Comparison of ENCODE assay signal across 8 cellular contexts in genomic region chr20:22684072-22684762, GRCh38.
DNase-seq lines count a peak whose midpoint lies in the region; ATAC-seq and TF ChIP-seq lines count a peak whose summit lies in the region.

No MANE protein-coding gene starts in this region.

- H3K9me3 ChIP-seq in HCT116 (ENCODE audit: control insufficient read depth in 1 of 2, insufficient read depth in 1 of 2, low read depth in 1 of 2, low read length in 2 of 2) (no peaks in the 10 kb centered on the region; a peak in 1 of 4 replicates), esophagus squamous epithelium (no peaks in the 10 kb centered on the region), aorta (ENCODE audit: control insufficient read depth, low read length) (no peaks in the 10 kb centered on the region)

- H3K27me3 ChIP-seq in HCT116 (ENCODE audit: insufficient read depth, low read length): no peaks in the 10 kb centered on the region; the same call in 1 of the 2 replicates
- H3K27me3 ChIP-seq in esophagus squamous epithelium: peaks cover 0 to 29% (median 0%) of the 10 kb centered on the region in 4 donors
- H3K27me3 ChIP-seq in aorta (ENCODE audit: control insufficient read depth in 1 of 2, insufficient read depth in 2 of 2, low read length in 1 of 2): no peaks in the 10 kb centered on the region

- peak overlapping the region; percentile 22; the same call in 1 of the 2 replicates for H3K4me2 ChIP-seq in HCT116 (ENCODE audit: low read length)

- CTCF ChIA-PET in HCT116 (lab: Charles Lee): interaction anchor here (0.8 to 6.7 kb wide), 6 partner anchors 98 to 965 kb away, joined by 3 to 79 read pairs (median 6); no protein-coding TSS in a partner anchor

- WGBS in esophagus squamous epithelium, 2 donors: 24 to 39% methylated on average over 10 to 12 of the region's 12 CpGs
- 37 to 40% methylated on average over 12 of the region's 12 CpGs for WGBS in aorta, 2 donors

- no peaks in the 10 kb centered on the region for H3K9me2 ChIP-seq in HCT116 (ENCODE audit: insufficient read depth)

- no peak overlapping the region for H3K27ac ChIP-seq in 22Rv1
- no peak overlapping the region for H3K27ac ChIP-seq in HCT116 (ENCODE audit: low read depth, low read length)
- no peak overlapping the region for H3K27ac ChIP-seq in esophagus squamous epithelium
- H3K27ac ChIP-seq in aorta (ENCODE audit: low read depth in 1 of 2, low read length in 2 of 2): no peak overlapping the region

- no TSS peak for BruUV-seq in HCT116 (replicated peaks; lab: Mats Ljungman, UMichigan)

- TF ChIP-seq CTCF in 22Rv1 (IDR thresholded peaks at IDR 0.05) (peak; percentile 82), HCT116 (IDR thresholded peaks at IDR 0.05 in 2 of 3, conservative IDR thresholded peaks at IDR 0.05 in 1 of 3; ENCODE audit: borderline replicate concordance in 1 of 3, insufficient read depth in 1 of 3, low read depth in 2 of 3, low read length in 2 of 3) (peak; percentile 79 to 85 (median 80)), esophagus squamous epithelium (IDR thresholded peaks at IDR 0.05) (peak; percentile 29 to 83 (median 76))

- no peak overlapping the region for H2AFZ ChIP-seq in HCT116 (ENCODE audit: low read depth, low read length, poor library complexity, severe bottlenecking)

- no peak overlapping the region for H3K4me3 ChIP-seq in HCT116 (replicated peaks in 1 of 2; ENCODE audit: low read depth in 1 of 2, low read length in 2 of 2)
- no peak overlapping the region for H3K4me3 ChIP-seq in esophagus squamous epithelium
- no peak overlapping the region for H3K4me3 ChIP-seq in aorta (ENCODE audit: low read length in 2 of 2)

- RAD21 ChIA-PET in HCT116 (lab: Charles Lee; ENCODE audit: low non-redundant PET in 1 of 2, low total read pairs in 2 of 2, uncharacterized antibody in 2 of 2, unreplicated experiment in 2 of 2): interaction anchor here in 1 of 2 experiments (0.6 to 1.0 kb wide), 4 partner anchors 343 to 657 kb away, joined by 3 to 4 read pairs (median 3); no protein-coding TSS in a partner anchor

- no peaks in the 10 kb centered on the region for H4K20me1 ChIP-seq in HCT116 (ENCODE audit: insufficient read depth)

- peak; percentile 92 for TF ChIP-seq RAD21 in HCT116 (IDR thresholded peaks at IDR 0.05; ENCODE audit: low read depth)

- DNase-seq in ELR (ENCODE audit: low read depth) (peak; percentile 50), HCT116 (ENCODE audit: low read depth, low spot score) (peak; percentile 60), NCI-H1092 (lab: John Stamatoyannopoulos, UW) (peak; percentile 72), SW480 (ENCODE audit: low spot score) (peak; percentile 81), esophagus squamous epithelium (lab: John Stamatoyannopoulos, UW) (no peak), myocyte (ENCODE audit: low read depth) (peak; percentile 80), aorta (peak; percentile 70 to 81)

- H3K36me3 ChIP-seq in HCT116 (ENCODE audit: control insufficient read depth in 1 of 2, insufficient read depth in 2 of 2, low read length in 2 of 2) (no peaks in the 10 kb centered on the region), esophagus squamous epithelium (no peaks in the 10 kb centered on the region), aorta (ENCODE audit: control insufficient read depth in 1 of 2, insufficient read depth in 2 of 2, low read length in 1 of 2) (no peaks in the 10 kb centered on the region)

- ATAC-seq in HCT116 (peak; percentile 84), aorta (ENCODE audit: low FRiP score) (peak; percentile 85)

- intact Hi-C loops in HCT116 (cut with micrococcal nuclease): loop anchor here (1.0 to 5.0 kb wide), 4 partner anchors 97 to 345 kb away; no protein-coding TSS in a partner anchor
- intact Hi-C loops in esophagus squamous epithelium (cut with DNase I): loop anchor here (5.0 kb wide), 1 partner anchor 347 kb away; no protein-coding TSS in a partner anchor
- intact Hi-C loops in aorta (cut with DNase I): loop anchor here (1.0 to 2.0 kb wide), 2 partner anchors 343 to 345 kb away; no protein-coding TSS in a partner anchor

- H3K4me1 ChIP-seq in HCT116 (ENCODE audit: control insufficient read depth in 1 of 2, insufficient read depth in 2 of 2, low read length in 2 of 2): peaks cover 3 to 5% of the 10 kb centered on the region in 2 experiments; a peak in 1 of 4 replicates
- peaks cover 0 to 10% (median 0%) of the 10 kb centered on the region in 3 donors for H3K4me1 ChIP-seq in esophagus squamous epithelium
- no peaks in the 10 kb centered on the region for H3K4me1 ChIP-seq in aorta (ENCODE audit: control insufficient read depth in 1 of 2, insufficient read depth in 2 of 2, low read length in 2 of 2)

- H3K9ac ChIP-seq in HCT116 (ENCODE audit: low read length): no peak overlapping the region

- TF ChIP-seq POLR2A in HCT116 (IDR thresholded peaks at IDR 0.05; ENCODE audit: borderline replicate concordance, extremely low read depth, insufficient read depth, insufficient read length) (no peak), esophagus squamous epithelium (IDR thresholded peaks at IDR 0.05) (no peak)

- H3K79me2 ChIP-seq in HCT116 (ENCODE audit: insufficient read depth, low read length): no peaks in the 10 kb centered on the region

- POLR2A ChIA-PET in HCT116 (lab: Charles Lee): interaction anchor here (1.2 kb wide), 2 partner anchors 343 to 345 kb away, joined by 5 read pairs; no protein-coding TSS in a partner anchor

TF ChIP-seq in HCT116, 20 proteins besides CTCF, POLR2A, EP300 and RAD21:
- TF ChIP-seq ATF3 (IDR thresholded peaks at IDR 0.05): no peak
- no peak for TF ChIP-seq CBX3 (IDR thresholded peaks at IDR 0.05; ENCODE audit: low read depth)
- no peak for TF ChIP-seq EZH2 (IDR thresholded peaks at IDR 0.05)
- no peak for TF ChIP-seq CEBPB (IDR thresholded peaks at IDR 0.05; ENCODE audit: low read depth)
- TF ChIP-seq EGR1 (IDR thresholded peaks at IDR 0.05; ENCODE audit: low read depth): no peak
- TF ChIP-seq ZNF274 (IDR thresholded peaks at IDR 0.05; ENCODE audit: low read depth, low read length): no peak
